8 cellular contexts compared by ENCODE assay signal in genomic region chr6:151390276-151391020, GRCh38. TPM values are rescaled to one million over a fixed set of nuclear protein-coding genes. Genes with fewer than 3 reads are reported as not detected.
DNase-seq lines count a peak whose midpoint lies in the region; ATAC-seq, FAIRE-seq and TF ChIP-seq lines count a peak whose summit lies in the region.

No MANE protein-coding gene starts in this region.

- H3K36me3 ChIP-seq in ACC112 (ENCODE audit: insufficient read depth, low read length) (0 out of 2 replicates have a peak, but pooled peaks cover 2% of the 10 kb centered on the region), WERI-Rb-1 (peaks cover 19% of the 10 kb centered on the region), mammary epithelial cell (ENCODE audit: insufficient read depth, low read length) (no peaks in the 10 kb centered on the region), small intestine (ENCODE audit: control insufficient read depth in 2 of 2, insufficient read depth in 2 of 2, low read length in 2 of 2) (no peaks in the 10 kb centered on the region)

- H3K27me3 ChIP-seq in ACC112 (ENCODE audit: insufficient read depth, low read length) = no peaks in the 10 kb centered on the region
- no peaks in the 10 kb centered on the region for H3K27me3 ChIP-seq in WERI-Rb-1 (ENCODE audit: insufficient read depth, low read depth, severe bottlenecking)
- no peaks in the 10 kb centered on the region for H3K27me3 ChIP-seq in mammary epithelial cell (ENCODE audit: insufficient read depth, low read length)
- H3K27me3 ChIP-seq in small intestine (ENCODE audit: control insufficient read depth in 2 of 2, insufficient read depth in 2 of 2, low read length in 2 of 2) = no peaks in the 10 kb centered on the region

- H3K4me1 ChIP-seq in ACC112 (ENCODE audit: control insufficient read depth, insufficient read depth, low read length, unreplicated experiment) = peaks cover 38% of the 10 kb centered on the region
- H3K4me1 ChIP-seq in mammary epithelial cell (ENCODE audit: insufficient read depth, low read length) = peaks cover 33% of the 10 kb centered on the region
- H3K4me1 ChIP-seq in small intestine (ENCODE audit: control insufficient read depth in 2 of 2, insufficient read depth in 1 of 2, low read depth in 1 of 2, low read length in 1 of 2) = peaks cover under 1 to 11% of the 10 kb centered on the region in 2 donors

- H3K27ac ChIP-seq in ACC112 (ENCODE audit: low read depth, low read length) (peak overlapping the region; percentile 91), WERI-Rb-1 (peak overlapping the region; percentile 99), mammary epithelial cell (ENCODE audit: insufficient read depth, low read depth, low read length) (peak overlapping the region; percentile 72), small intestine (ENCODE audit: low read depth in 1 of 2, low read length in 1 of 2) (peak overlapping the region; percentile 97 to 98)

- dilution Hi-C loops in mammary epithelial cell (cut with HindIII; ENCODE audit: low sequenced_read_pairs) = no loop called here

- BruUV-seq in mammary epithelial cell (replicated peaks; lab: Mats Ljungman, UMichigan) = no TSS peak

- peak; percentile 81 for ATAC-seq in GM18873 (IDR thresholded peaks at IDR 0.05; ENCODE audit: low FRiP score, unreplicated experiment)
- peak; percentile 84 for ATAC-seq in HG03135 (IDR thresholded peaks at IDR 0.05; ENCODE audit: unreplicated experiment)

- H3K79me2 ChIP-seq in ACC112 (ENCODE audit: control insufficient read depth, insufficient read depth, low read length, unreplicated experiment) = peaks cover 73% of the 10 kb centered on the region
- peaks cover 79% of the 10 kb centered on the region for H3K79me2 ChIP-seq in mammary epithelial cell (ENCODE audit: insufficient read depth, low read length)

- H4K20me1 ChIP-seq in mammary epithelial cell (ENCODE audit: insufficient read depth, low read length) = peaks cover 2% of the 10 kb centered on the region

- no peak overlapping the region for H2AFZ ChIP-seq in ACC112 (ENCODE audit: low read length, unreplicated experiment)
- H2AFZ ChIP-seq in mammary epithelial cell (ENCODE audit: low read depth, low read length) = peak overlapping the region; percentile 85

- FAIRE-seq in small intestine (lab: Jason Lieb, UNC) = no peak

- peak overlapping the region; percentile 48 for H3K9ac ChIP-seq in mammary epithelial cell (ENCODE audit: insufficient read depth, low read length)

- WGBS in mammary epithelial cell (ENCODE audit: low coverage, missing lambda C conversion rate) = no CpG with 5 or more reads among the region's 105 CpGs
- WGBS in small intestine, 3 donors = 0 to 1% (median 0%) methylated on average over 50 to 105 of the region's 105 CpGs

- intact Hi-C loops in mammary epithelial cell (cut with micrococcal nuclease) = no loop called here

- H3K9me3 ChIP-seq in WERI-Rb-1 (ENCODE audit: severe bottlenecking) (no peaks in the 10 kb centered on the region), mammary epithelial cell (replicated peaks; ENCODE audit: insufficient read depth, low read length) (no peaks in the 10 kb centered on the region), small intestine (ENCODE audit: control insufficient read depth, low read depth) (no peaks in the 10 kb centered on the region)

- CTCF ChIA-PET in mammary epithelial cell (lab: Charles Lee; ENCODE audit: low non-redundant PET) = interaction anchor here (0.6 to 0.9 kb wide), 2 partner anchors 454 to 734 kb away, joined by 12 to 13 read pairs; no protein-coding TSS in a partner anchor

- peak; percentile 99 for DNase-seq in NCI-H2196 (lab: John Stamatoyannopoulos, UW; ENCODE audit: unreplicated experiment)
- peak; percentile 96 for DNase-seq in WERI-Rb-1
- DNase-seq in mammary epithelial cell = peak; percentile 100
- peak; percentile 94 for DNase-seq in iPS-NIHi11 (ENCODE audit: low spot score)
- DNase-seq in small intestine = peak; percentile 99

- peak overlapping the region; percentile 93 for H3K4me3 ChIP-seq in ACC112 (ENCODE audit: low read depth, low read length)
- peak overlapping the region; percentile 91 for H3K4me3 ChIP-seq in WERI-Rb-1 (ENCODE audit: low read depth, low read length)
- peak overlapping the region; percentile 21 to 91 (median 89) for H3K4me3 ChIP-seq in mammary epithelial cell (replicated peaks in 1 of 3; ENCODE audit: insufficient read depth in 1 of 3, low read depth in 2 of 3, low read length in 3 of 3)
- H3K4me3 ChIP-seq in small intestine (ENCODE audit: low read depth in 1 of 2, low read length in 2 of 2) = peak overlapping the region; percentile 91 to 98

- in situ Hi-C loops in mammary epithelial cell (cut with MboI; ENCODE audit: low sequenced_read_pairs in 2 of 2) = no loop called here

- H3K4me2 ChIP-seq in mammary epithelial cell (ENCODE audit: insufficient read depth, low read depth, low read length) = peak overlapping the region; percentile 88

- TF ChIP-seq CTCF in WERI-Rb-1 (IDR thresholded peaks at IDR 0.05; ENCODE audit: low read depth, low read length) (0 out of 2 replicates have a peak, but pooled peaks have one; percentile 7), mammary epithelial cell (conservative IDR thresholded peaks at IDR 0.05 in 1 of 2, IDR thresholded peaks at IDR 0.05 in 1 of 2; ENCODE audit: extremely low read depth in 1 of 2, insufficient read depth in 1 of 2, low read depth in 1 of 2, low read length in 2 of 2) (peak in 1 of 2 donors; percentile 7)

RNA-seq across cellular contexts. Expression of gene ZBTB2, which starts 0.9 kb away (rescaled TPM):
- total RNA-seq in mammary epithelial cell = 10 to 100 TPM in 1 of 2 donors, 1 to 10 TPM in 1; 5.0 to 16.1 TPM
- polyA plus RNA-seq in mammary epithelial cell (14.6 TPM), small intestine (1 to 10 TPM; 7.1 to 8.7 (median 8.1) TPM)
- polyA minus RNA-seq in mammary epithelial cell = 22.4 TPM

Comparison
In these comparisons a context has a peak if more than half of its experiments do, and no peak if none do; other contexts are left out.
1. Peak in every context shown above with its lines: DNase-seq, ATAC-seq, H3K4me3 ChIP-seq and H3K27ac ChIP-seq.